Comparison of ENCODE assay signal across 8 cellular contexts in the genomic region with DNA sequence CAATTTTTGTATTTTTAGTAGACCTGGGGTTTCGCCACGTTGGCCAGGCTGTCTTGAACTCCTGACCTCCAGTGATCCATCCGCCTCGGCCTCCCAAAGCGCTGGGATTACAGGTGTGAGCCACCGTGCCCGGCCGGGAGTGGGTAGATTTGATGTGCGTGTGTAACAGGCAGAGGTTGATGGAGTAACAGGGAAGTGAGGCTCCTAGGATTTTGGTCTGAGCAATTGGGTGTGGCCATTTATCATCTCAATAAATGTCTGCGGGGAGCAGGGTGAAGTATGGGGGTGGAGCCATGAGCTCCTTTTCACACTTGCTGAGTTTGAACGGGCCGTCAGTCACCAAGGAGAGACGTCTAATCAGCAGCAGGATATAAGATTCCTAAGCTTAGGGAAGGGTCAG. TPM values are rescaled to one million over a fixed set of nuclear protein-coding genes. Genes with fewer than 3 reads are reported as not detected.
DNase-seq lines count a peak whose midpoint lies in the region; ATAC-seq and TF ChIP-seq lines count a peak whose summit lies in the region.

No MANE protein-coding gene starts in this region.

- POLR2A ChIA-PET in CD8-positive, alpha-beta T cell (lab: Charles Lee), result no interaction called here

- no peak for ATAC-seq in CD8-positive, alpha-beta T cell
- no peak for ATAC-seq in gastrocnemius medialis

- H3K27ac Mint-ChIP-seq in CD8-positive, alpha-beta T cell, result peak overlapping the region; percentile 90

- peaks cover 53% of the 10 kb centered on the region for H3K4me1 Mint-ChIP-seq in CD8-positive, alpha-beta T cell (ENCODE audit: low read depth)

- no peak overlapping the region for H3K4me3 ChIP-seq in CD8-positive, alpha-beta T cell (ENCODE audit: low read depth, low read length)
- H3K4me3 ChIP-seq in Jurkat, Clone E6-1 (ENCODE audit: low read length), result peak overlapping the region; percentile 92
- peak overlapping the region; percentile 88 for H3K4me3 ChIP-seq in astrocyte of the cerebellum (ENCODE audit: low read depth, low read length)
- no peak overlapping the region for H3K4me3 ChIP-seq in mucosa of stomach (ENCODE audit: low read length)
- peak overlapping the region in 2 of 4 donors; percentile 82 for H3K4me3 ChIP-seq in gastrocnemius medialis

- no peak for TF ChIP-seq POLR2A in gastrocnemius medialis (IDR thresholded peaks at IDR 0.05)

- H3K4me1 ChIP-seq in CD8-positive, alpha-beta T cell (ENCODE audit: insufficient read depth, low read length), result peaks cover 23% of the 10 kb centered on the region
- H3K4me1 ChIP-seq in mucosa of stomach (ENCODE audit: control insufficient read depth, insufficient read depth, low read length), result peaks cover 58% of the 10 kb centered on the region
- peaks cover 21 to 23% of the 10 kb centered on the region in 2 donors for H3K4me1 ChIP-seq in gastrocnemius medialis

- H3K4me3 Mint-ChIP-seq in CD8-positive, alpha-beta T cell, result peak overlapping the region; percentile 87

- H3K9me3 Mint-ChIP-seq in CD8-positive, alpha-beta T cell, result peaks cover 2% of the 10 kb centered on the region

- H3K27ac ChIP-seq in CD8-positive, alpha-beta T cell (ENCODE audit: low read depth, low read length), result no peak overlapping the region
- H3K27ac ChIP-seq in gastrocnemius medialis, result peak overlapping the region in 1 of 4 donors; percentile 85

- intact Hi-C loops in CD8-positive, alpha-beta T cell (cut with DNase I, micrococcal nuclease), result loop anchor here (2.0 to 5.0 kb wide), 4 partner anchors 40 to 388 kb away; a partner anchor contains a TSS
- intact Hi-C loops in gastrocnemius medialis (cut with DNase I; ENCODE audit: low total_unique reads), result loop anchor here (2.0 to 5.0 kb wide), 3 partner anchors 42 to 747 kb away; a partner anchor contains a TSS

- H3K36me3 Mint-ChIP-seq in CD8-positive, alpha-beta T cell, result peaks cover 25% of the 10 kb centered on the region

- H3K9me3 ChIP-seq in CD8-positive, alpha-beta T cell (ENCODE audit: low read length), result no peaks in the 10 kb centered on the region
- H3K9me3 ChIP-seq in mucosa of stomach (ENCODE audit: control insufficient read depth, low read length), result no peaks in the 10 kb centered on the region
- H3K9me3 ChIP-seq in gastrocnemius medialis, result no peaks in the 10 kb centered on the region

- H3K9ac ChIP-seq in mucosa of stomach (ENCODE audit: low read length), result peak overlapping the region; percentile 83

- peaks cover 6% of the 10 kb centered on the region for H3K36me3 ChIP-seq in CD8-positive, alpha-beta T cell (ENCODE audit: insufficient read depth, low read length)
- H3K36me3 ChIP-seq in mucosa of stomach (ENCODE audit: control insufficient read depth, insufficient read depth, low read length) (no peaks in the 10 kb centered on the region), gastrocnemius medialis (peaks cover 0 to 11% of the 10 kb centered on the region in 2 donors)

- CTCF ChIA-PET in CD8-positive, alpha-beta T cell (lab: Charles Lee), result interaction anchor here (2.4 kb wide), 1 partner anchor 67 kb away, joined by 9 read pairs; no protein-coding TSS in a partner anchor

- in situ Hi-C loops in astrocyte of the cerebellum (cut with HindIII; ENCODE audit: low sequenced_read_pairs), result loop anchor here (5.0 kb wide), 2 partner anchors 43 to 47 kb away; no protein-coding TSS in a partner anchor
- in situ Hi-C loops in gastrocnemius medialis (cut with MboI; ENCODE audit: low sequenced_read_pairs in 4 of 4), result loop anchor here in 2 of 4 donors (10.0 kb wide), 1 partner anchor 66 kb away; no protein-coding TSS in a partner anchor

- H3K27me3 ChIP-seq in CD8-positive, alpha-beta T cell (ENCODE audit: insufficient read depth, low read length), result no peaks in the 10 kb centered on the region
- no peaks in the 10 kb centered on the region for H3K27me3 ChIP-seq in mucosa of stomach (ENCODE audit: control insufficient read depth, insufficient read depth, low read length)
- no peaks in the 10 kb centered on the region for H3K27me3 ChIP-seq in gastrocnemius medialis

- no peaks in the 10 kb centered on the region for H3K27me3 Mint-ChIP-seq in CD8-positive, alpha-beta T cell (ENCODE audit: low read depth)

- no peak for TF ChIP-seq CTCF in CD8-positive, alpha-beta T cell (IDR thresholded peaks at IDR 0.05)
- TF ChIP-seq CTCF in astrocyte of the cerebellum (IDR thresholded peaks at IDR 0.05; ENCODE audit: low read depth, low read length, missing control alignments) (no peak), gastrocnemius medialis (IDR thresholded peaks at IDR 0.05 in 4 of 5, conservative IDR thresholded peaks at IDR 0.05 in 1 of 5) (no peak)

- DNase-seq in CD8-positive, alpha-beta T cell, result no peak
- DNase-seq in Jurkat, Clone E6-1 (ENCODE audit: low read depth, low spot score), result no peak
- DNase-seq in astrocyte of the cerebellum (ENCODE audit: low read depth) (no peak), UCSD-AML1 (lab: John Stamatoyannopoulos, UW; ENCODE audit: unreplicated experiment) (no peak), gastrocnemius medialis (no peak), Kasumi-1 (lab: John Stamatoyannopoulos, UW) (no peak), nucleus accumbens (lab: John Stamatoyannopoulos, UW) (no peak)

RNA-seq across cellular contexts. Expression of a gene that starts 1.2 kb away (rescaled TPM):
- total RNA-seq in CD8-positive, alpha-beta T cell, result 10 to 100 TPM; 22.5 to 24.0 TPM
- 33.0 TPM for polyA plus RNA-seq in Jurkat, Clone E6-1 (2012; ENCODE audit: insufficient read depth, insufficient read length)
- 10 to 100 TPM; 26.1 to 42.5 (median 34.6) TPM for total RNA-seq in gastrocnemius medialis

RNA-seq across cellular contexts. Expression of a gene that starts 3.2 kb away (rescaled TPM):
- 1 to 10 TPM; 2.0 to 2.5 TPM for total RNA-seq in CD8-positive, alpha-beta T cell
- 4.1 TPM for polyA plus RNA-seq in Jurkat, Clone E6-1 (2012; ENCODE audit: insufficient read depth, insufficient read length)
- total RNA-seq in gastrocnemius medialis, result 1 to 10 TPM; 1.0 to 2.2 (median 1.4) TPM

RNA-seq across cellular contexts. Expression of a gene that starts 40.8 kb away (rescaled TPM):
- total RNA-seq in CD8-positive, alpha-beta T cell, result 1 to 10 TPM; 7.4 to 9.7 TPM
- polyA plus RNA-seq in Jurkat, Clone E6-1 (2012; ENCODE audit: insufficient read depth, insufficient read length), result 5.0 TPM
- total RNA-seq in gastrocnemius medialis, result 10 to 100 TPM in 2 of 4 donors, 1 to 10 TPM in 2; 7.0 to 28.3 (median 10.1) TPM

RNA-seq across cellular contexts. Expression of a gene that starts 42.8 kb away (rescaled TPM):
- total RNA-seq in CD8-positive, alpha-beta T cell, result 1 to 10 TPM in 1 of 2 experiments, under 1 TPM in 1; 0.92 to 1.8 TPM
- polyA plus RNA-seq in Jurkat, Clone E6-1 (2012; ENCODE audit: insufficient read depth, insufficient read length), result 1.3 TPM
- 1 to 10 TPM in 2 of 4 donors, under 1 TPM in 1, not detected in 1; 0.35 to 1.4 (median 1.1) TPM for total RNA-seq in gastrocnemius medialis

RNA-seq across cellular contexts. Expression of a gene that starts 43.1 kb away (rescaled TPM):
- 100 to 1,000 TPM; 228 TPM for total RNA-seq in CD8-positive, alpha-beta T cell
- polyA plus RNA-seq in Jurkat, Clone E6-1 (2012; ENCODE audit: insufficient read depth, insufficient read length), result 156 TPM
- total RNA-seq in gastrocnemius medialis, result 10 to 100 TPM; 62.9 to 98.4 (median 73.4) TPM

Comparison
In these comparisons a context has a peak if more than half of its experiments do, and no peak if none do; other contexts are left out.
1. H3K4me3 ChIP-seq: peak in Jurkat, Clone E6-1 (single experiment) and astrocyte of the cerebellum (single experiment); none in CD8-positive, alpha-beta T cell (single experiment) and mucosa of stomach (single experiment).